In genomic region chr14:57332475-57332874, GRCh38 we compare ENCODE assay signal across 7 cellular contexts. TPM values are rescaled to one million over a fixed set of nuclear protein-coding genes. Genes with fewer than 3 reads are reported as not detected.
A peak's percentile ranks its signal among the peaks of the same experiment; 100 is the strongest.
DNase-seq lines count a peak whose midpoint lies in the region; FAIRE-seq and TF ChIP-seq lines count a peak whose summit lies in the region.
"Not testable (repeated sequence)": the region's sequence is repeated elsewhere in the genome, so short reads cannot be mapped to it uniquely, and the experiment has no call there.

No MANE protein-coding gene starts in this region.

- H3K4me3 ChIP-seq in astrocyte of the cerebellum (ENCODE audit: low read depth, low read length); bronchial epithelial cell (ENCODE audit: low read depth, low read length): not testable (repeated sequence)

- H3K36me3 ChIP-seq in bronchial epithelial cell (ENCODE audit: control insufficient read depth, insufficient read depth, low read length), result not testable (repeated sequence)

- DNase-seq in A172 (ENCODE audit: low spot score), result peak; percentile 38
- peak; percentile 11 for DNase-seq in H4 (ENCODE audit: low spot score)
- peak; percentile 61 for DNase-seq in M059J (ENCODE audit: low read depth)
- DNase-seq in RPMI7951 (ENCODE audit: low read depth), result peak; percentile 33
- peak; percentile 69 for DNase-seq in astrocyte of the cerebellum (ENCODE audit: low read depth)
- peak; percentile 41 for DNase-seq in bronchial epithelial cell (ENCODE audit: low read depth)
- DNase-seq in glomerular visceral epithelial cell (ENCODE audit: extremely low spot score), result peak; percentile 51

- in situ Hi-C loops in astrocyte of the cerebellum (cut with HindIII; ENCODE audit: low sequenced_read_pairs), result not testable (repeated sequence)

- not testable (repeated sequence) for H3K27me3 ChIP-seq in bronchial epithelial cell (ENCODE audit: control insufficient read depth, insufficient read depth, low read length)

- TF ChIP-seq CTCF in astrocyte of the cerebellum (IDR thresholded peaks at IDR 0.05; ENCODE audit: low read depth, low read length, missing control alignments); bronchial epithelial cell (IDR thresholded peaks at IDR 0.05; ENCODE audit: insufficient read depth, low read length, severe bottlenecking): not testable (repeated sequence)

- not testable (repeated sequence) for FAIRE-seq in bronchial epithelial cell (lab: Jason Lieb, UNC)

RNA-seq across cellular contexts. Expression of gene NAA30, which starts 57.9 kb away (rescaled TPM):
- 12.4 and 18.8 TPM in 2 replicates for total RNA-seq in A172 (2014; rRNA removed; shearing (Covaris generic))
- 15.7 and 23.0 TPM in 2 replicates for total RNA-seq in H4 (2014; rRNA removed; shearing (Covaris generic))
- total RNA-seq in M059J (2014; rRNA removed; shearing (Covaris generic)), result 12.9 and 19.1 TPM in 2 replicates
- 10.8 and 17.5 TPM in 2 replicates for total RNA-seq in RPMI7951 (2014; rRNA removed; shearing (Covaris generic))
- 19.5 and 20.0 TPM in 2 replicates for total RNA-seq in bronchial epithelial cell

Comparison
In these comparisons a context has a peak if more than half of its experiments do, and no peak if none do; other contexts are left out.
1. DNase-seq: peak in every context shown above with its lines; median percentile 69 in astrocyte of the cerebellum; 61 in M059J; 51 in glomerular visceral epithelial cell; 41 in bronchial epithelial cell; 38 in A172; 33 in RPMI7951; 11 in H4.